Comparison of ENCODE assay signal across 21 cellular contexts in genomic region chr14:69606258-69606657, GRCh38. TPM values are rescaled to one million over a fixed set of nuclear protein-coding genes. Genes with fewer than 3 reads are reported as not detected.
DNase-seq lines count a peak whose midpoint lies in the region; ATAC-seq and TF ChIP-seq lines count a peak whose summit lies in the region.
"Had no signal": no experiment of that assay in that cellular context is flagged by ENCODE, and none has a peak within 500 bp of the region (broad histone marks: within the 10 kb centered on the region; RNA-seq: fewer than 3 reads in every experiment).

No MANE protein-coding gene starts in this region.

- H3K36me3 ChIP-seq in Loucy (ENCODE audit: insufficient read depth, low read length), result no peaks in the 10 kb centered on the region
- no peaks in the 10 kb centered on the region for H3K36me3 ChIP-seq in mucosa of descending colon (ENCODE audit: low read depth)

- CTCF ChIA-PET in GM10248 (lab: Yijun Ruan, JAX), result interaction anchor here (1.0 to 4.1 kb wide), 6 partner anchors 13 to 122 kb away, joined by 3 to 34 read pairs (median 6); no protein-coding TSS in a partner anchor

- no peak overlapping the region for H3K9ac ChIP-seq in Loucy (ENCODE audit: low read depth, low read length, poor library complexity, severe bottlenecking)

- no peaks in the 10 kb centered on the region for H3F3A ChIP-seq in Loucy (ENCODE audit: low read depth)

- intact Hi-C loops in mucosa of descending colon (cut with DNase I, micrococcal nuclease), result no loop called here

- H3K9me2 ChIP-seq in Loucy (replicated peaks; ENCODE audit: low read depth, low read length), result no peaks in the 10 kb centered on the region

- DNase-seq in AML-193 (lab: John Stamatoyannopoulos, UW) (peak; percentile 41 to 61), ecto neural progenitor cell (ENCODE audit: low spot score) (peak; percentile 82), mucosa of descending colon (peak; percentile 47 to 73 (median 61)), NCI-H748 (lab: John Stamatoyannopoulos, UW; ENCODE audit: unreplicated experiment) (no peak), GM10248 (ENCODE audit: extremely low spot score) (no peak)
- DNase-seq: activated CD8-positive, alpha-beta T cell treated with anti-CD3 and anti-CD28 coated beads for 36 hours; activated naive CD8-positive, alpha-beta T cell treated with anti-CD3 and anti-CD28 coated beads, Interleukin-2, amount 50 U/mL, for 24 hours; effector memory CD4-positive, alpha-beta T cell; hippocampal formation; NCI-H1694; NCI-H226; stimulated activated CD4-positive, alpha-beta T cell treated with anti-CD3 and anti-CD28 coated beads, Interleukin-4, amount 100 ng/mL, for 1 hour had no signal

- H3K9me3 ChIP-seq in Loucy (ENCODE audit: insufficient read depth, low read depth, low read length) (no peaks in the 10 kb centered on the region), mucosa of descending colon (no peaks in the 10 kb centered on the region)

- H3K4me3 ChIP-seq in Loucy (ENCODE audit: low read length, poor library complexity, severe bottlenecking) (no peak overlapping the region), mucosa of descending colon (no peak overlapping the region)

- POLR2A ChIA-PET in GM10248 (lab: Yijun Ruan, JAX), result interaction anchor here (0.6 kb wide), 1 partner anchor 40 kb away, joined by 3 read pairs; no protein-coding TSS in a partner anchor

- H3K27me3 ChIP-seq in Loucy (ENCODE audit: insufficient read depth, low read length, poor library complexity, severe bottlenecking), result no peaks in the 10 kb centered on the region

- H4K20me1 ChIP-seq in Loucy (ENCODE audit: insufficient read depth, low read length, poor library complexity, severe bottlenecking), result no peaks in the 10 kb centered on the region

- TF ChIP-seq CTCF in Loucy (conservative IDR thresholded peaks at IDR 0.05; ENCODE audit: low read length), result no peak
- no peak for TF ChIP-seq CTCF in mucosa of descending colon (IDR thresholded peaks at IDR 0.05)
- TF ChIP-seq CTCF in GM10248 (IDR thresholded peaks at IDR 0.05; ENCODE audit: control extremely low read depth, extremely low read depth, low read depth, missing control alignments), result no peak

- H3K4me1 ChIP-seq in Loucy (ENCODE audit: insufficient read depth, low read length, poor library complexity, severe bottlenecking), result peaks cover 14% of the 10 kb centered on the region
- H3K4me1 ChIP-seq in mucosa of descending colon (ENCODE audit: low read depth), result peaks cover 30% of the 10 kb centered on the region

- H2AFZ ChIP-seq in Loucy (ENCODE audit: low read length), result peak overlapping the region; percentile 64; the same call in 1 of the 2 replicates

- ATAC-seq in mucosa of descending colon (peak; percentile 41), GM21423 (IDR thresholded peaks at IDR 0.05; ENCODE audit: unreplicated experiment) (no peak), GM19023 (IDR thresholded peaks at IDR 0.05; ENCODE audit: unreplicated experiment) (no peak)
- ATAC-seq: activated CD8-positive, alpha-beta T cell treated with anti-CD3 and anti-CD28 coated beads for 36 hours; activated naive CD8-positive, alpha-beta T cell treated with anti-CD3 and anti-CD28 coated beads, Interleukin-2, amount 50 U/mL, for 24 hours; Right ventricle myocardium inferior had no signal

- H3K4me2 ChIP-seq in Loucy (ENCODE audit: low read depth, low read length, poor library complexity, severe bottlenecking), result no peak overlapping the region

- 0 out of 2 replicates have a peak, but pooled peaks cover 9% of the 10 kb centered on the region for H3K79me2 ChIP-seq in Loucy (ENCODE audit: insufficient read depth, low read length)

RNA-seq across cellular contexts. Expression of gene SUSD6, which starts 5.1 kb away (rescaled TPM):
- total RNA-seq in mucosa of descending colon, result 10 to 100 TPM; 56.3 to 98.3 (median 95.6) TPM

RNA-seq across cellular contexts. Expression of gene CCDC177, which starts 31.6 kb away (rescaled TPM):
- not detected for total RNA-seq in mucosa of descending colon
- total RNA-seq: activated CD8-positive, alpha-beta T cell treated with anti-CD3 and anti-CD28 coated beads for 36 hours; cardiac septum; fibroblast of lung; mucosa of gallbladder; osteocyte; Right ventricle myocardium inferior; skeletal muscle tissue had no signal

Comparison
In these comparisons a context has a peak if more than half of its experiments do, and no peak if none do; other contexts are left out.
1. DNase-seq: peak in AML-193 (2 of 2), ecto neural progenitor cell (single experiment) and mucosa of descending colon (3 of 3); none in NCI-H748 (single experiment) and GM10248 (single experiment).